Comparison of ENCODE assay signal across 7 cellular contexts in the genomic region with DNA sequence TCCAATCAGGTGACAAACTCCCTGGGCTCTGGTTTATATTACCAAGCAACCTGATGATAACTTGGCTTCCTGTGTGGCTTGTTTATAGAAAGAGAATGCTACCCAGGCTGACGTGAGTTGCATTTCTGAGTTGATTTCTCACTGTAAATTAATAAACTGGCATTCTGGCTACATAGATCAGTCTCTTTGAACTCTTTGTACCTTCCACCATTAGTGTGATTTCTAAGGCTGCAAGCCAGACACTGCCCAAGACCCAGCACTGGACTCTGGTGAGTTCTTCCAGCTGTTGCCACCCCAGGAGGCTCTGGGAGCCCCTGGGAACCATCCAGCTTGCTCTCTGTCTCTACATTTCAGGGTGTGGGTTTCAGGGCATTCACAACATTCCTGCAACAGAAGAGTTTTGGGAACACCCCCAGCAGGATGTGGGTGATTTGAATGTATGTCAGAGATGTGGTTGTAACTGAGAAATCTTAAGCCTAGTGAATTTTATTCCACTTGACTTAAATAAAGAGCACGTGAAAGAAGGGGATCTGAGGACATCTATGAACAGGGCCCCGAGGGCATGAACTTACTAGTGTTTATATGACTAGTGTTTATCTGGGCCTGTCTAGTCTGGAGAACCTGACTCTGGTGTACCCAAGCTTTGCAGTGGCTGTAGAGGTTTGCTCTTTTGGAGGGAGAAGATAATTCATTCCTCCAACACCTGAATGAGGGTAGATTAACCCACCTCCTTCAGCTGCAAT. TPM values are rescaled to one million over a fixed set of nuclear protein-coding genes. Genes with fewer than 3 reads are reported as not detected.
A peak's percentile ranks its signal among the peaks of the same experiment; 100 is the strongest.
DNase-seq lines count a peak whose midpoint lies in the region; ATAC-seq and TF ChIP-seq lines count a peak whose summit lies in the region.

No MANE protein-coding gene starts in this region.

- peak overlapping the region; percentile 38 for H3K4me3 Mint-ChIP-seq in natural killer cell treated with Interleukin-12 subunit alpha and Interleukin-12 subunit beta and Interleukin-15 and Interleukin-18, amount 100 ng/mL, for 72 hours

- in situ Hi-C loops in astrocyte of the spinal cord (cut with HindIII; ENCODE audit: low sequenced_read_pairs) = no loop called here

- H3K27ac Mint-ChIP-seq in natural killer cell treated with Interleukin-12 subunit alpha and Interleukin-12 subunit beta and Interleukin-15 and Interleukin-18, amount 100 ng/mL, for 72 hours = peak overlapping the region; percentile 79 to 84

- H3K27me3 Mint-ChIP-seq in natural killer cell treated with Interleukin-12 subunit alpha and Interleukin-12 subunit beta and Interleukin-15 and Interleukin-18, amount 100 ng/mL, for 72 hours = no peaks in the 10 kb centered on the region

- H3K4me1 Mint-ChIP-seq in natural killer cell treated with Interleukin-12 subunit alpha and Interleukin-12 subunit beta and Interleukin-15 and Interleukin-18, amount 100 ng/mL, for 72 hours (ENCODE audit: low read depth in 2 of 2) = peaks cover 23 to 33% of the 10 kb centered on the region in 2 donors

- no peak for ATAC-seq in natural killer cell treated with Interleukin-12 subunit alpha and Interleukin-12 subunit beta and Interleukin-15 and Interleukin-18, amount 100 ng/mL, for 72 hours
- ATAC-seq in GM18873 (IDR thresholded peaks at IDR 0.05; ENCODE audit: low FRiP score, unreplicated experiment) (no peak), GM19452 (IDR thresholded peaks at IDR 0.05; ENCODE audit: unreplicated experiment) (no peak)

- H3K36me3 Mint-ChIP-seq in natural killer cell treated with Interleukin-12 subunit alpha and Interleukin-12 subunit beta and Interleukin-15 and Interleukin-18, amount 100 ng/mL, for 72 hours = no peaks in the 10 kb centered on the region

- DNase-seq in ELR (ENCODE audit: low read depth) (peak; percentile 99), LHCN-M2 (ENCODE audit: low read depth) (peak; percentile 74), astrocyte of the spinal cord (ENCODE audit: low read depth, low spot score) (peak; percentile 76), NCI-H748 treated with DMSO at 0.1 percent for 48 hours (lab: John Stamatoyannopoulos, UW) (no peak)
- DNase-seq in natural killer cell treated with Interleukin-12 subunit alpha and Interleukin-12 subunit beta and Interleukin-15 and Interleukin-18, amount 100 ng/mL, for 72 hours (ENCODE audit: low spot score) = no peak

- TF ChIP-seq CTCF in astrocyte of the spinal cord (IDR thresholded peaks at IDR 0.05; ENCODE audit: low read depth, low read length) = no peak

- no peaks in the 10 kb centered on the region for H3K9me3 Mint-ChIP-seq in natural killer cell treated with Interleukin-12 subunit alpha and Interleukin-12 subunit beta and Interleukin-15 and Interleukin-18, amount 100 ng/mL, for 72 hours

- H3K4me3 ChIP-seq in astrocyte of the spinal cord (ENCODE audit: low read depth, low read length) = no peak overlapping the region

RNA-seq across cellular contexts. Expression of gene LRRC37A, which starts 30.3 kb away (rescaled TPM):
- total RNA-seq in LHCN-M2 (2014; rRNA removed) = 0.34 and 0.64 TPM in 2 replicates
- 0.70 TPM for polyA plus RNA-seq in LHCN-M2 (2012)
- 1 to 10 TPM; 1.9 to 2.2 TPM for total RNA-seq in natural killer cell treated with Interleukin-12 subunit alpha and Interleukin-12 subunit beta and Interleukin-15 and Interleukin-18, amount 100 ng/mL, for 72 hours

Comparison
In these comparisons a context has a peak if more than half of its experiments do, and no peak if none do; other contexts are left out.
1. DNase-seq: peak in ELR (single experiment), LHCN-M2 (single experiment) and astrocyte of the spinal cord (single experiment); none in natural killer cell treated with Interleukin-12 subunit alpha and Interleukin-12 subunit beta and Interleukin-15 and Interleukin-18, amount 100 ng/mL, for 72 hours (single experiment) and NCI-H748 treated with DMSO at 0.1 percent for 48 hours (single experiment).